ENCODE assay signal across 9 cellular contexts in the genomic region with DNA sequence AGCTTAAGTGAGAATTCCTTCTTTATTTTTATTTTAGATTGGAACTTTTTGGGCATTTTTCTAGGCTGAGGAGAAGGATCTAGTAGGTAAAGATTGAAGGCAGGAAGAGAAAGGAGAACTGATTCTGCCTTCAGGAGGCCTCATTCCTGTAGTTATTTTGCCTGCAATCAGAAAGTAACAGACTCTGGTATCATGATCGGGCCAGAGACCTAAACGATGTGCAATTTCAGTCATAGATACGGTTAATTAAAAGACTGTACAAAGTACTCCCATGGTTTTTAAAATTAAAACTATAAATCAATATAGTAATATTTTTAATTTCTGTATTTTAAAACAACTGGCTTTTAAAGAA. TPM values are rescaled to one million over a fixed set of nuclear protein-coding genes. Genes with fewer than 3 reads are reported as not detected.
ATAC-seq lines count a peak whose summit lies in the region.
"Not testable (repeated sequence)": the region's sequence is repeated elsewhere in the genome, so short reads cannot be mapped to it uniquely, and the experiment has no call there.
"Had no signal": no experiment of that assay in that cellular context is flagged by ENCODE, and none has a peak within 500 bp of the region (broad histone marks: within the 10 kb centered on the region; RNA-seq: fewer than 3 reads in every experiment).

No MANE protein-coding gene starts in this region.

- H3K27ac Mint-ChIP-seq in activated T-helper 17 cell treated with anti-CD3 and anti-CD28 coated beads, Interleukin-2, amount 50 U/mL, for 72 hours = not testable (repeated sequence)

- H3K9me3 Mint-ChIP-seq in activated T-helper 17 cell treated with anti-CD3 and anti-CD28 coated beads, Interleukin-2, amount 50 U/mL, for 72 hours = not testable (repeated sequence)

- H3K36me3 Mint-ChIP-seq in activated T-helper 17 cell treated with anti-CD3 and anti-CD28 coated beads, Interleukin-2, amount 50 U/mL, for 72 hours (ENCODE audit: low read depth) = not testable (repeated sequence)

- peak; percentile 48 for ATAC-seq in GM18867 (IDR thresholded peaks at IDR 0.05; ENCODE audit: unreplicated experiment)
- peak; percentile 35 for ATAC-seq in GM21367 (IDR thresholded peaks at IDR 0.05; ENCODE audit: unreplicated experiment)
- ATAC-seq in GM21717 (IDR thresholded peaks at IDR 0.05; ENCODE audit: unreplicated experiment) = peak; percentile 47
- ATAC-seq in HG02840 (IDR thresholded peaks at IDR 0.05; ENCODE audit: low FRiP score, unreplicated experiment) = peak; percentile 16
- peak; percentile 44 for ATAC-seq in HG03175 (IDR thresholded peaks at IDR 0.05; ENCODE audit: unreplicated experiment)
- peak; percentile 35 for ATAC-seq in HG03558 (IDR thresholded peaks at IDR 0.05; ENCODE audit: extremely low read depth, unreplicated experiment)
- peak; percentile 45 for ATAC-seq in activated T-helper 17 cell treated with anti-CD3 and anti-CD28 coated beads, Interleukin-2, amount 50 U/mL, for 72 hours (replicated peaks)

- H3K4me3 Mint-ChIP-seq in activated T-helper 17 cell treated with anti-CD3 and anti-CD28 coated beads, Interleukin-2, amount 50 U/mL, for 72 hours = not testable (repeated sequence)

- H3K4me1 Mint-ChIP-seq in activated T-helper 17 cell treated with anti-CD3 and anti-CD28 coated beads, Interleukin-2, amount 50 U/mL, for 72 hours = not testable (repeated sequence)

- not testable (repeated sequence) for H3K27me3 Mint-ChIP-seq in activated T-helper 17 cell treated with anti-CD3 and anti-CD28 coated beads, Interleukin-2, amount 50 U/mL, for 72 hours

RNA-seq across cellular contexts. Expression of a gene that starts 14.3 kb away (rescaled TPM):
- total RNA-seq in activated T-helper 17 cell treated with anti-CD3 and anti-CD28 coated beads, Interleukin-2, amount 50 U/mL, for 72 hours = under 1 TPM in 1 of 2 donors, not detected in 1; 0.58 TPM
- total RNA-seq: ureter, WTC11 had no signal

Comparison
In these comparisons a context has a peak if more than half of its experiments do, and no peak if none do; other contexts are left out.
1. Peak in every context shown above with its lines: ATAC-seq.